In the genomic region with DNA sequence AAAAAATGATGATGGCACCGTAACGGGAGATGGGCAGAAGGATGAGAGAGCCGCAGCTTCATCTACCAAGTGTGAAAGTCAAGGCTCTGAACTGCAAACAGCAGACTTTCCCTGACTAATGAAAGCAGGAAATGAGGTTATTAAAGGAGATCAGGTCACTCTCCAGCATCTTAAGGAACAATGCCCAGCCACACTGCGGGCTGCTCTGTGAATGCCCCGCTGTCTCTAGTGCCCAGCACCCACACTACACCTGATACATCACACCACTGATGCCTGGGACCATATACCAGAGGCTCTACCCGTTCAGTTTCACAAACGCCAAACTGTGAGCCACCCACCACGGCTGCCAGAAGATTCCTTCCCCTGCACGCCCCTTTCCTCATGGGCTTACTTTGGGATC, we compare ENCODE assay signal across 20 cellular contexts.
"Had no signal": no experiment of that assay in that cellular context is flagged by ENCODE, and none has a peak within 500 bp of the region (broad histone marks: within the 10 kb centered on the region; RNA-seq: fewer than 3 reads in every experiment).

No MANE protein-coding gene starts in this region.

- H3K36me3 ChIP-seq: neutrophil, tibial artery had no signal

- DNase-seq: activated CD4-positive, alpha-beta T cell treated with anti-CD3 and anti-CD28 coated beads for 1 hour; activated CD4-positive, alpha-beta T cell treated with anti-CD3 and anti-CD28 coated beads, Interleukin-2, amount 50 U/mL, for 1 hour; activated T-cell treated with anti-CD3 and anti-CD28 coated beads, Interleukin-2, amount 50 U/mL, for 1 hour; aorta; effector CD4-positive, alpha-beta T cell; erythroblast; foreskin fibroblast; glutamatergic neuron; left cardiac atrium; small intestine; stimulated activated CD4-positive, alpha-beta T cell treated with anti-CD3 and anti-CD28 coated beads, Interleukin-2, amount 100 ng/mL, for 24 hours; stimulated activated naive CD8-positive, alpha-beta T cell treated with anti-CD3 and anti-CD28 coated beads, Interleukin-15, amount 100 ng/mL, for 72 hours; tibial artery had no signal

- H3K4me3 ChIP-seq: hepatocyte, tibial artery had no signal

- ATAC-seq: activated naive CD4-positive, alpha-beta T cell treated with anti-CD3 and anti-CD28 coated beads, Interleukin-2, amount 50 U/mL, for 72 hours; activated T-helper 17 cell treated with anti-CD3 and anti-CD28 coated beads, Interleukin-2, amount 50 U/mL, for 72 hours; left cardiac atrium; sciatic nerve; stimulated activated effector memory CD8-positive, alpha-beta T cell treated with anti-CD3 and anti-CD28 coated beads, Interleukin-12 subunit alpha, Interleukin-12 subunit beta, amount 100 ng/mL, for 72 hours; stimulated activated naive CD8-positive, alpha-beta T cell treated with anti-CD3 and anti-CD28 coated beads, Interleukin-15, amount 100 ng/mL, for 72 hours had no signal

- H3K9me3 ChIP-seq: neutrophil, tibial artery had no signal

- H3K27me3 ChIP-seq: hepatocyte, neutrophil, tibial artery had no signal

- H3K4me1 ChIP-seq: parathyroid adenoma, tibial artery had no signal
